30 cellular contexts compared by ENCODE assay signal in the genomic region with DNA sequence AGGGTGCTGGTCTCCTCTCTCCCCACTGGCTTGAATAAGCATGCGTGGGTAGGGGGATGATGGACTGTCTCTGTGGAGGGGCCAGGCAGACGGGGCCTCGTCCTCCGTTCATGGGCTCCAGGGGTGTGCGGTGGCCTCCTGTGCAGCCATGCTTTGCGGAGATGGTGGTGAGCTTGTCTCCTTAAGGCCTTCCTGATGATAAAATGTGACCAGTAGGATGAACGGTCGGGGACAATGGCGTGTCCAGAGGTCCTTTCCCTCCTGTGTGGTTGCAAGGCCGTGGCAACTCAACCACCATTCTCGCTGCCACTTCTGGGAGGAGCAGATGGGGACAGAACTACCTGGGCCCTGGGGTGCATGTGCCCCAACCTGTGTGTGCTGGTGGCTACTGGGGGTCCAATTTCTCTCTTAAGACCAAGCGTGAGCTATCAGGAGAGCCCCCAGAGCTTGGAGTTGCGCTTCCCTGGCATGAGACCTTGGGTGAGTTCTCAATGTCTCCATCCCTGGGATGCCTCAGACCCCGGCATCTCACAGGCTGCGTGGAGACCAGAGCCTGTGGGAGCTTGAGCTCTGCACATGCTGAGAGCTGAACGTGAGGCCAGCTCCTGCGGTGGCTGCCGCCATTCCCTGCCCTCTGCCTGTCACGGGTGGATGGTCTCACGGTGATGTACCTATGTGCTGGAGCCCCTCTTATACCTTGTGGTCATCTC.
"Had no signal": no experiment of that assay in that cellular context is flagged by ENCODE, and none has a peak within 500 bp of the region (broad histone marks: within the 10 kb centered on the region; RNA-seq: fewer than 3 reads in every experiment).

No MANE protein-coding gene starts in this region.

- H3K4me1 Mint-ChIP-seq: activated CD4-positive, alpha-beta memory T cell treated with anti-CD3 and anti-CD28 coated beads, Interleukin-2, amount 10 ng/mL, durations not matched to agents 7 days and 5 days; activated naive CD4-positive, alpha-beta T cell treated with anti-CD3 and anti-CD28 coated beads, Interleukin-2, amount 10 ng/mL, durations not matched to agents 7 days and 5 days; activated naive CD8-positive, alpha-beta T cell treated with anti-CD3 and anti-CD28 coated beads, Interleukin-2, amount 10 ng/mL, durations not matched to agents 7 days and 5 days had no signal

- H2AFZ ChIP-seq: hepatocyte, neural progenitor cell had no signal

- H3K9ac ChIP-seq: SK-N-SH had no signal

- H3K4me3 ChIP-seq: gastrocnemius medialis, hepatocyte, neural progenitor cell, right lobe of liver, stomach, suprapubic skin had no signal

- H3K4me3 Mint-ChIP-seq: activated CD4-positive, alpha-beta memory T cell treated with anti-CD3 and anti-CD28 coated beads, Interleukin-2, amount 10 ng/mL, durations not matched to agents 7 days and 5 days; activated CD4-positive, alpha-beta T cell treated with anti-CD3 and anti-CD28 coated beads, Interleukin-2, amount 10 ng/mL, durations not matched to agents 7 days and 5 days; activated naive CD4-positive, alpha-beta T cell treated with anti-CD3 and anti-CD28 coated beads, Interleukin-2, amount 10 ng/mL, durations not matched to agents 7 days and 5 days; activated naive CD8-positive, alpha-beta T cell treated with anti-CD3 and anti-CD28 coated beads, Interleukin-2, amount 10 ng/mL, durations not matched to agents 7 days and 5 days; activated T-cell treated with anti-CD3 and anti-CD28 coated beads, Interleukin-2, amount 50 U/mL, for 24 hours; central memory CD8-positive, alpha-beta T cell; naive thymus-derived CD4-positive, alpha-beta T cell; neural progenitor cell; stimulated activated naive B cell treated with anti-CD40 and anti-IgM and Interleukin-4, amounts not matched to agents 10 μg/mL and 1 μg/mL and 100 μg/mL, for 72 hours; T-helper 1 cell treated with Interleukin-12 subunit alpha and Interleukin-12 subunit beta and Interleukin-4 antibody, amounts not matched to agents 30 μg/mL and 1 μg/mL, for 36 hours had no signal

- H3K4me1 ChIP-seq: gastrocnemius medialis, right lobe of liver, suprapubic skin had no signal

- H3K36me3 Mint-ChIP-seq: activated naive CD4-positive, alpha-beta T cell treated with anti-CD3 and anti-CD28 coated beads, Interleukin-2, amount 10 ng/mL, durations not matched to agents 7 days and 5 days; activated naive CD8-positive, alpha-beta T cell treated with anti-CD3 and anti-CD28 coated beads, Interleukin-2, amount 10 ng/mL, durations not matched to agents 7 days and 5 days; neural progenitor cell had no signal

- DNase-seq: activated CD4-positive, alpha-beta memory T cell treated with anti-CD3 and anti-CD28 coated beads, Interleukin-2, amount 10 ng/mL, durations not matched to agents 7 days and 5 days; activated CD4-positive, alpha-beta T cell treated with anti-CD3 and anti-CD28 coated beads, Interleukin-2, amount 10 ng/mL, durations not matched to agents 7 days and 5 days; activated CD4-positive, CD25-positive, alpha-beta regulatory T cell treated with anti-CD3 and anti-CD28 coated beads, Interleukin-2, amount 50 U/mL, for 72 hours; activated CD8-positive, alpha-beta memory T cell treated with anti-CD3 and anti-CD28 coated beads, Interleukin-2, amount 50 U/mL, for 48 hours; activated gamma-delta T cell; activated naive CD4-positive, alpha-beta T cell treated with anti-CD3 and anti-CD28 coated beads, Interleukin-2, amount 10 ng/mL, durations not matched to agents 7 days and 5 days; activated naive CD8-positive, alpha-beta T cell treated with anti-CD3 and anti-CD28 coated beads, Interleukin-2, amount 10 ng/mL, durations not matched to agents 7 days and 5 days; activated T-cell treated with anti-CD3 and anti-CD28 coated beads, Interleukin-2, amount 50 U/mL, for 24 hours; effector memory CD4-positive, alpha-beta T cell; gastrocnemius medialis; islet precursor cell; left colon; midbrain; naive thymus-derived CD4-positive, alpha-beta T cell; SK-N-SH; small intestine; stimulated activated CD4-positive, alpha-beta T cell treated with anti-CD3 and anti-CD28 coated beads, Interleukin-15, amount 100 ng/mL, for 24 hours; stimulated activated CD4-positive, alpha-beta T cell treated with anti-CD3 and anti-CD28 coated beads, Interleukin-2, amount 100 ng/mL, for 24 hours; stimulated activated naive B cell treated with anti-CD40 and anti-IgM and Interleukin-4, amounts not matched to agents 10 μg/mL and 1 μg/mL and 100 μg/mL, for 72 hours; stomach; SW 1271; T1000; trophoblast cell had no signal

- H3K9me3 Mint-ChIP-seq: activated CD4-positive, alpha-beta memory T cell treated with anti-CD3 and anti-CD28 coated beads, Interleukin-2, amount 10 ng/mL, durations not matched to agents 7 days and 5 days; activated CD4-positive, alpha-beta T cell treated with anti-CD3 and anti-CD28 coated beads, Interleukin-2, amount 10 ng/mL, durations not matched to agents 7 days and 5 days; activated naive CD4-positive, alpha-beta T cell treated with anti-CD3 and anti-CD28 coated beads, Interleukin-2, amount 10 ng/mL, durations not matched to agents 7 days and 5 days; activated naive CD8-positive, alpha-beta T cell treated with anti-CD3 and anti-CD28 coated beads, Interleukin-2, amount 10 ng/mL, durations not matched to agents 7 days and 5 days; activated T-cell treated with anti-CD3 and anti-CD28 coated beads, Interleukin-2, amount 50 U/mL, for 24 hours; central memory CD8-positive, alpha-beta T cell; naive thymus-derived CD4-positive, alpha-beta T cell; neural progenitor cell; stimulated activated naive B cell treated with anti-CD40 and anti-IgM and Interleukin-4, amounts not matched to agents 10 μg/mL and 1 μg/mL and 100 μg/mL, for 72 hours; T-helper 1 cell treated with Interleukin-12 subunit alpha and Interleukin-12 subunit beta and Interleukin-4 antibody, amounts not matched to agents 30 μg/mL and 1 μg/mL, for 36 hours had no signal

- H3K4me2 ChIP-seq: hepatocyte, neural progenitor cell, SK-N-SH had no signal

- H3K27me3 ChIP-seq: gastrocnemius medialis, hepatocyte, neural progenitor cell, right lobe of liver, stomach, suprapubic skin had no signal

- H3K36me3 ChIP-seq: neural progenitor cell had no signal

- H3K27me3 Mint-ChIP-seq: activated CD4-positive, alpha-beta memory T cell treated with anti-CD3 and anti-CD28 coated beads, Interleukin-2, amount 10 ng/mL, durations not matched to agents 7 days and 5 days; activated CD4-positive, alpha-beta T cell treated with anti-CD3 and anti-CD28 coated beads, Interleukin-2, amount 10 ng/mL, durations not matched to agents 7 days and 5 days; activated naive CD4-positive, alpha-beta T cell treated with anti-CD3 and anti-CD28 coated beads, Interleukin-2, amount 10 ng/mL, durations not matched to agents 7 days and 5 days; activated naive CD8-positive, alpha-beta T cell treated with anti-CD3 and anti-CD28 coated beads, Interleukin-2, amount 10 ng/mL, durations not matched to agents 7 days and 5 days; activated T-cell treated with anti-CD3 and anti-CD28 coated beads, Interleukin-2, amount 50 U/mL, for 24 hours; central memory CD8-positive, alpha-beta T cell; naive thymus-derived CD4-positive, alpha-beta T cell; stimulated activated naive B cell treated with anti-CD40 and anti-IgM and Interleukin-4, amounts not matched to agents 10 μg/mL and 1 μg/mL and 100 μg/mL, for 72 hours had no signal

- H3K27ac Mint-ChIP-seq: activated CD4-positive, alpha-beta memory T cell treated with anti-CD3 and anti-CD28 coated beads, Interleukin-2, amount 10 ng/mL, durations not matched to agents 7 days and 5 days; activated CD4-positive, alpha-beta T cell treated with anti-CD3 and anti-CD28 coated beads, Interleukin-2, amount 10 ng/mL, durations not matched to agents 7 days and 5 days; activated naive CD4-positive, alpha-beta T cell treated with anti-CD3 and anti-CD28 coated beads, Interleukin-2, amount 10 ng/mL, durations not matched to agents 7 days and 5 days; activated naive CD8-positive, alpha-beta T cell treated with anti-CD3 and anti-CD28 coated beads, Interleukin-2, amount 10 ng/mL, durations not matched to agents 7 days and 5 days; activated T-cell treated with anti-CD3 and anti-CD28 coated beads, Interleukin-2, amount 50 U/mL, for 24 hours; neural progenitor cell; progenitor cell of endocrine pancreas; stimulated activated naive B cell treated with anti-CD40 and anti-IgM and Interleukin-4, amounts not matched to agents 10 μg/mL and 1 μg/mL and 100 μg/mL, for 72 hours; T-helper 1 cell treated with Interleukin-12 subunit alpha and Interleukin-12 subunit beta and Interleukin-4 antibody, amounts not matched to agents 30 μg/mL and 1 μg/mL, for 36 hours had no signal

- H3K9me3 ChIP-seq: gastrocnemius medialis, right lobe of liver, SK-N-SH, stomach, suprapubic skin had no signal

- H3K27ac ChIP-seq: gastrocnemius medialis, hepatocyte, neural progenitor cell, right lobe of liver, stomach, suprapubic skin had no signal
